19 cellular contexts compared by ENCODE assay signal in genomic region chr5:179746872-179747271, GRCh38. TPM values are rescaled to one million over a fixed set of nuclear protein-coding genes. Genes with fewer than 3 reads are reported as not detected.
"Had no signal": no experiment of that assay in that cellular context is flagged by ENCODE, and none has a peak within 500 bp of the region (broad histone marks: within the 10 kb centered on the region; RNA-seq: fewer than 3 reads in every experiment).

No MANE protein-coding gene starts in this region.

- H3K9me3 ChIP-seq: tibial nerve had no signal

- ATAC-seq: foreskin keratinocyte, left colon had no signal

- H3K36me3 Mint-ChIP-seq: activated naive CD8-positive, alpha-beta T cell had no signal

- H3K4me1 ChIP-seq: foreskin keratinocyte had no signal

- H3K4me3 ChIP-seq: dorsolateral prefrontal cortex, hepatocyte, lung, tibial nerve had no signal

- DNase-seq: activated CD4-positive, alpha-beta T cell treated with anti-CD3 and anti-CD28 coated beads, Interleukin-2, amount 10 ng/mL, durations not matched to agents 24 days and 14 days; activated CD8-positive, alpha-beta memory T cell treated with anti-CD3 and anti-CD28 coated beads, Interleukin-2, amount 50 U/mL, for 4 hours; activated gamma-delta T cell; activated T-cell treated with anti-CD3 and anti-CD28 coated beads, Interleukin-2, amount 50 U/mL, for 48 hours; dorsolateral prefrontal cortex; endodermal cell; foreskin keratinocyte; islet precursor cell; left colon; stimulated activated CD4-positive, alpha-beta T cell treated with anti-CD3 and anti-CD28 coated beads, Interleukin-2, amount 100 ng/mL, for 24 hours; T1000 had no signal

- H3K27ac Mint-ChIP-seq: activated CD4-positive, alpha-beta T cell treated with anti-CD3 and anti-CD28 coated beads, Interleukin-2, amount 10 ng/mL, durations not matched to agents 24 days and 14 days; activated naive CD8-positive, alpha-beta T cell; endodermal cell; progenitor cell of endocrine pancreas; stimulated activated naive CD8-positive, alpha-beta T cell treated with anti-CD3 and anti-CD28 coated beads, Interleukin-15, Interleukin-2, amounts not matched to agents 100 ng/mL and 50 ng/mL, for 24 hours had no signal

- H3K4me1 Mint-ChIP-seq: endodermal cell had no signal

- H3K27me3 ChIP-seq: dorsolateral prefrontal cortex, foreskin keratinocyte, hepatocyte, tibial nerve had no signal

- H3K4me3 Mint-ChIP-seq: activated CD4-positive, alpha-beta T cell treated with anti-CD3 and anti-CD28 coated beads, Interleukin-2, amount 10 ng/mL, durations not matched to agents 24 days and 14 days; activated naive CD8-positive, alpha-beta T cell; endodermal cell; neural crest cell; stimulated activated naive CD8-positive, alpha-beta T cell treated with anti-CD3 and anti-CD28 coated beads, Interleukin-15, Interleukin-2, amounts not matched to agents 100 ng/mL and 50 ng/mL, for 24 hours had no signal

- H3K9me3 Mint-ChIP-seq: activated CD4-positive, alpha-beta T cell treated with anti-CD3 and anti-CD28 coated beads, Interleukin-2, amount 10 ng/mL, durations not matched to agents 24 days and 14 days; endodermal cell; stimulated activated naive CD8-positive, alpha-beta T cell treated with anti-CD3 and anti-CD28 coated beads, Interleukin-15, Interleukin-2, amounts not matched to agents 100 ng/mL and 50 ng/mL, for 24 hours had no signal

- H3K27me3 Mint-ChIP-seq: activated CD4-positive, alpha-beta T cell treated with anti-CD3 and anti-CD28 coated beads, Interleukin-2, amount 10 ng/mL, durations not matched to agents 24 days and 14 days; activated naive CD8-positive, alpha-beta T cell; progenitor cell of endocrine pancreas; stimulated activated naive CD8-positive, alpha-beta T cell treated with anti-CD3 and anti-CD28 coated beads, Interleukin-15, Interleukin-2, amounts not matched to agents 100 ng/mL and 50 ng/mL, for 24 hours had no signal

- H3K27ac ChIP-seq: dorsolateral prefrontal cortex, epithelial cell of prostate, foreskin keratinocyte, hepatocyte, tibial nerve had no signal

RNA-seq across cellular contexts. Expression of gene LTC4S, which starts 46.9 kb away (rescaled TPM):
- total RNA-seq: hepatocyte had no signal
